38 cellular contexts compared by ENCODE assay signal in genomic region chr7:107158028-107158427, GRCh38.
"Had no signal": no experiment of that assay in that cellular context is flagged by ENCODE, and none has a peak within 500 bp of the region (broad histone marks: within the 10 kb centered on the region; RNA-seq: fewer than 3 reads in every experiment).

No MANE protein-coding gene starts in this region.

- H3K9me3 Mint-ChIP-seq: activated naive CD4-positive, alpha-beta T cell treated with anti-CD3 and anti-CD28 coated beads for 36 hours; activated naive CD4-positive, alpha-beta T cell treated with anti-CD3 and anti-CD28 coated beads, Interleukin-2, amount 10 ng/mL, durations not matched to agents 7 days and 5 days; activated naive CD4-positive, alpha-beta T cell treated with anti-CD3 and anti-CD28 coated beads, Interleukin-2, amount 50 U/mL, for 24 hours; activated naive CD4-positive, alpha-beta T cell treated with anti-CD3 and anti-CD28 coated beads, Interleukin-2, amount 50 U/mL, for 72 hours; activated naive CD8-positive, alpha-beta T cell treated with anti-CD3 and anti-CD28 coated beads for 36 hours; activated naive CD8-positive, alpha-beta T cell treated with anti-CD3 and anti-CD28 coated beads, Interleukin-2, amount 10 ng/mL, durations not matched to agents 7 days and 5 days; activated naive CD8-positive, alpha-beta T cell treated with anti-CD3 and anti-CD28 coated beads, Interleukin-2, amount 50 U/mL, for 24 hours; activated T-cell treated with anti-CD3 and anti-CD28 coated beads, Interleukin-2, amount 50 U/mL, for 4 hours; activated T-cell treated with anti-CD3 and anti-CD28 coated beads, Interleukin-2, amount 50 U/mL, for 72 hours; activated T-helper 1 cell treated with anti-CD3 and anti-CD28 coated beads, Interleukin-12 subunit alpha, Interleukin-12 subunit beta, Interleukin-2, Interleukin-4 antibody, amounts not matched to agents 30 ng/mL and 10 ng/mL and 1 ng/mL, durations not matched to agents 14 hours and 24 hours and 36 hours; activated T-helper 17 cell treated with anti-CD3 and anti-CD28 coated beads, Interleukin-2, amount 50 U/mL, for 72 hours; activated T-helper 2 cell treated with anti-CD3 and anti-CD28 coated beads, Interferon-gamma antibody, Interleukin-2, Interleukin-4, amounts not matched to agents 10 μg/mL and 5 μg/mL and 100 μg/mL, durations not matched to agents 14 hours and 24 hours and 36 hours; brain; central memory CD8-positive, alpha-beta T cell had no signal

- ATAC-seq: activated naive CD4-positive, alpha-beta T cell treated with anti-CD3 and anti-CD28 coated beads, Interleukin-2, amount 50 U/mL, for 72 hours; activated naive CD8-positive, alpha-beta T cell treated with anti-CD3 and anti-CD28 coated beads, Interleukin-2, amount 50 U/mL, for 24 hours; activated T-cell treated with anti-CD3 and anti-CD28 coated beads, Interleukin-2, amount 50 U/mL, for 4 hours; activated T-cell treated with anti-CD3 and anti-CD28 coated beads, Interleukin-2, amount 50 U/mL, for 72 hours; activated T-helper 17 cell treated with anti-CD3 and anti-CD28 coated beads, Interleukin-2, amount 50 U/mL, for 72 hours; body of pancreas had no signal

- H3K36me3 ChIP-seq: adrenal gland, ascending aorta, brain microvascular endothelial cell, breast epithelium had no signal

- H3K4me1 ChIP-seq: adrenal gland, ascending aorta, body of pancreas, breast epithelium had no signal

- H3K4me3 ChIP-seq: adrenal gland, ascending aorta, body of pancreas, breast epithelium, cardiac muscle cell had no signal

- H3K9me3 ChIP-seq: adrenal gland, ascending aorta, body of pancreas, breast epithelium had no signal

- H3K27ac Mint-ChIP-seq: activated naive CD4-positive, alpha-beta T cell treated with anti-CD3 and anti-CD28 coated beads for 36 hours; activated naive CD4-positive, alpha-beta T cell treated with anti-CD3 and anti-CD28 coated beads, Interleukin-2, amount 10 ng/mL, durations not matched to agents 7 days and 5 days; activated naive CD4-positive, alpha-beta T cell treated with anti-CD3 and anti-CD28 coated beads, Interleukin-2, amount 50 U/mL, for 24 hours; activated naive CD4-positive, alpha-beta T cell treated with anti-CD3 and anti-CD28 coated beads, Interleukin-2, amount 50 U/mL, for 72 hours; activated naive CD8-positive, alpha-beta T cell; activated naive CD8-positive, alpha-beta T cell treated with anti-CD3 and anti-CD28 coated beads for 36 hours; activated naive CD8-positive, alpha-beta T cell treated with anti-CD3 and anti-CD28 coated beads, Interleukin-2, amount 10 ng/mL, durations not matched to agents 7 days and 5 days; activated naive CD8-positive, alpha-beta T cell treated with anti-CD3 and anti-CD28 coated beads, Interleukin-2, amount 50 U/mL, for 24 hours; activated T-cell treated with anti-CD3 and anti-CD28 coated beads, Interleukin-2, amount 50 U/mL, for 72 hours; activated T-helper 1 cell treated with anti-CD3 and anti-CD28 coated beads, Interleukin-12 subunit alpha, Interleukin-12 subunit beta, Interleukin-2, Interleukin-4 antibody, amounts not matched to agents 30 ng/mL and 10 ng/mL and 1 ng/mL, durations not matched to agents 14 hours and 24 hours and 36 hours; activated T-helper 17 cell treated with anti-CD3 and anti-CD28 coated beads, Interleukin-2, amount 50 U/mL, for 72 hours; activated T-helper 2 cell treated with anti-CD3 and anti-CD28 coated beads, Interferon-gamma antibody, Interleukin-2, Interleukin-4, amounts not matched to agents 10 μg/mL and 5 μg/mL and 100 μg/mL, durations not matched to agents 14 hours and 24 hours and 36 hours; brain had no signal

- H3K4me1 Mint-ChIP-seq: activated naive CD4-positive, alpha-beta T cell treated with anti-CD3 and anti-CD28 coated beads, Interleukin-2, amount 10 ng/mL, durations not matched to agents 7 days and 5 days; activated naive CD4-positive, alpha-beta T cell treated with anti-CD3 and anti-CD28 coated beads, Interleukin-2, amount 50 U/mL, for 24 hours; activated naive CD8-positive, alpha-beta T cell treated with anti-CD3 and anti-CD28 coated beads for 36 hours; activated naive CD8-positive, alpha-beta T cell treated with anti-CD3 and anti-CD28 coated beads, Interleukin-2, amount 10 ng/mL, durations not matched to agents 7 days and 5 days; activated naive CD8-positive, alpha-beta T cell treated with anti-CD3 and anti-CD28 coated beads, Interleukin-2, amount 50 U/mL, for 24 hours; activated T-helper 17 cell treated with anti-CD3 and anti-CD28 coated beads, Interleukin-2, amount 50 U/mL, for 72 hours; brain; central memory CD8-positive, alpha-beta T cell had no signal

- H3K36me3 Mint-ChIP-seq: activated naive CD4-positive, alpha-beta T cell treated with anti-CD3 and anti-CD28 coated beads, Interleukin-2, amount 10 ng/mL, durations not matched to agents 7 days and 5 days; activated naive CD4-positive, alpha-beta T cell treated with anti-CD3 and anti-CD28 coated beads, Interleukin-2, amount 50 U/mL, for 24 hours; activated naive CD4-positive, alpha-beta T cell treated with anti-CD3 and anti-CD28 coated beads, Interleukin-2, amount 50 U/mL, for 72 hours; activated naive CD8-positive, alpha-beta T cell; activated naive CD8-positive, alpha-beta T cell treated with anti-CD3 and anti-CD28 coated beads for 36 hours; activated naive CD8-positive, alpha-beta T cell treated with anti-CD3 and anti-CD28 coated beads, Interleukin-2, amount 10 ng/mL, durations not matched to agents 7 days and 5 days had no signal

- FAIRE-seq: astrocyte, bronchial epithelial cell had no signal

- H3K27ac ChIP-seq: adrenal gland, ascending aorta, body of pancreas, brain microvascular endothelial cell, breast epithelium, cardiac muscle cell had no signal

- H3K27me3 Mint-ChIP-seq: activated naive CD4-positive, alpha-beta T cell treated with anti-CD3 and anti-CD28 coated beads, Interleukin-2, amount 50 U/mL, for 24 hours; activated naive CD8-positive, alpha-beta T cell; activated naive CD8-positive, alpha-beta T cell treated with anti-CD3 and anti-CD28 coated beads for 36 hours; activated naive CD8-positive, alpha-beta T cell treated with anti-CD3 and anti-CD28 coated beads, Interleukin-2, amount 10 ng/mL, durations not matched to agents 7 days and 5 days; activated naive CD8-positive, alpha-beta T cell treated with anti-CD3 and anti-CD28 coated beads, Interleukin-2, amount 50 U/mL, for 24 hours; activated T-helper 17 cell treated with anti-CD3 and anti-CD28 coated beads, Interleukin-2, amount 50 U/mL, for 72 hours; brain had no signal

- H3K4me3 Mint-ChIP-seq: activated naive CD4-positive, alpha-beta T cell treated with anti-CD3 and anti-CD28 coated beads for 36 hours; activated naive CD4-positive, alpha-beta T cell treated with anti-CD3 and anti-CD28 coated beads, Interleukin-2, amount 10 ng/mL, durations not matched to agents 7 days and 5 days; activated naive CD4-positive, alpha-beta T cell treated with anti-CD3 and anti-CD28 coated beads, Interleukin-2, amount 50 U/mL, for 24 hours; activated naive CD8-positive, alpha-beta T cell; activated naive CD8-positive, alpha-beta T cell treated with anti-CD3 and anti-CD28 coated beads for 36 hours; activated naive CD8-positive, alpha-beta T cell treated with anti-CD3 and anti-CD28 coated beads, Interleukin-2, amount 10 ng/mL, durations not matched to agents 7 days and 5 days; activated naive CD8-positive, alpha-beta T cell treated with anti-CD3 and anti-CD28 coated beads, Interleukin-2, amount 50 U/mL, for 24 hours; activated T-cell treated with anti-CD3 and anti-CD28 coated beads, Interleukin-2, amount 50 U/mL, for 4 hours; activated T-cell treated with anti-CD3 and anti-CD28 coated beads, Interleukin-2, amount 50 U/mL, for 72 hours; activated T-helper 1 cell treated with anti-CD3 and anti-CD28 coated beads, Interleukin-12 subunit alpha, Interleukin-12 subunit beta, Interleukin-2, Interleukin-4 antibody, amounts not matched to agents 30 ng/mL and 10 ng/mL and 1 ng/mL, durations not matched to agents 14 hours and 24 hours and 36 hours; activated T-helper 17 cell treated with anti-CD3 and anti-CD28 coated beads, Interleukin-2, amount 50 U/mL, for 72 hours; brain; central memory CD8-positive, alpha-beta T cell had no signal

- DNase-seq: activated effector memory CD4-positive, alpha-beta T cell treated with anti-CD3 and anti-CD28 coated beads, Interleukin-2, amount 50 U/mL, for 16 hours; activated effector memory CD4-positive, alpha-beta T cell treated with Interleukin-2 at 50 U/mL for 16 hours; activated gamma-delta T cell; activated gamma-delta T cell treated with Interleukin-2 at 50 U/mL for 16 hours; activated naive CD4-positive, alpha-beta T cell; activated naive CD4-positive, alpha-beta T cell treated with anti-CD3 and anti-CD28 coated beads for 36 hours; activated naive CD4-positive, alpha-beta T cell treated with anti-CD3 and anti-CD28 coated beads, Interleukin-2, amount 10 ng/mL, durations not matched to agents 7 days and 5 days; activated naive CD4-positive, alpha-beta T cell treated with anti-CD3 and anti-CD28 coated beads, Interleukin-2, amount 50 U/mL, for 16 hours; activated naive CD4-positive, alpha-beta T cell treated with Interleukin-2 at 50 U/mL for 16 hours; activated naive CD8-positive, alpha-beta T cell treated with anti-CD3 and anti-CD28 coated beads for 36 hours; activated naive CD8-positive, alpha-beta T cell treated with anti-CD3 and anti-CD28 coated beads, Interleukin-2, amount 10 ng/mL, durations not matched to agents 7 days and 5 days; activated naive CD8-positive, alpha-beta T cell treated with anti-CD3 and anti-CD28 coated beads, Interleukin-2, amount 50 U/mL, for 24 hours; activated T-cell treated with anti-CD3 and anti-CD28 coated beads, Interleukin-2, amount 50 U/mL, for 4 hours; activated T-cell treated with anti-CD3 and anti-CD28 coated beads, Interleukin-2, amount 50 U/mL, for 48 hours; activated T-cell treated with anti-CD3 and anti-CD28 coated beads, Interleukin-2, amount 50 U/mL, for 72 hours; adrenal gland; amniotic stem cell; amygdala; anterior cingulate cortex; aorta; body of pancreas; brain microvascular endothelial cell; caudate nucleus; central memory CD4-positive, alpha-beta T cell; cerebellar nuclear complex had no signal

- H3K27me3 ChIP-seq: adrenal gland, ascending aorta, body of pancreas, brain microvascular endothelial cell, breast epithelium, cardiac muscle cell had no signal
